11 cellular contexts compared by ENCODE assay signal in genomic region chr13:108212901-108213300, GRCh38. TPM values are rescaled to one million over a fixed set of nuclear protein-coding genes. Genes with fewer than 3 reads are reported as not detected.
DNase-seq lines count a peak whose midpoint lies in the region; ATAC-seq and TF ChIP-seq lines count a peak whose summit lies in the region.
"Had no signal": no experiment of that assay in that cellular context is flagged by ENCODE, and none has a peak within 500 bp of the region (broad histone marks: within the 10 kb centered on the region; RNA-seq: fewer than 3 reads in every experiment).

No MANE protein-coding gene starts in this region.

- no peaks in the 10 kb centered on the region for H3K27me3 ChIP-seq in DND-41 (ENCODE audit: insufficient read depth, low read length, poor library complexity)
- H3K27me3 ChIP-seq in smooth muscle cell (ENCODE audit: low read depth) = no peaks in the 10 kb centered on the region
- H3K27me3 ChIP-seq in brain microvascular endothelial cell (replicated peaks) = no peaks in the 10 kb centered on the region
- H3K27me3 ChIP-seq: uterus had no signal

- H4K20me1 ChIP-seq in DND-41 (ENCODE audit: insufficient read depth, low read length) (no peaks in the 10 kb centered on the region), smooth muscle cell (ENCODE audit: low read depth) (no peaks in the 10 kb centered on the region)

- H3K9ac ChIP-seq in DND-41 (ENCODE audit: low read depth, low read length) (peak overlapping the region; percentile 33), smooth muscle cell (ENCODE audit: low read depth) (no peak overlapping the region)

- H3K4me1 Mint-ChIP-seq in T-helper 2 cell treated with Interferon-gamma antibody and Interleukin-4, amounts not matched to agents 5 μg/mL and 100 μg/mL, for 36 hours (ENCODE audit: low read depth) = peaks cover 35% of the 10 kb centered on the region

- ATAC-seq in DND-41 (ENCODE audit: insufficient read depth, low read depth) (peak; percentile 27), GM19468 (IDR thresholded peaks at IDR 0.05; ENCODE audit: extremely low read depth, unreplicated experiment) (peak; percentile 41), HG03060 (IDR thresholded peaks at IDR 0.05; ENCODE audit: low read depth, unreplicated experiment) (peak; percentile 34)

- TF ChIP-seq CTCF in DND-41 (IDR thresholded peaks at IDR 0.05; ENCODE audit: borderline replicate concordance, extremely low read depth, low read length, poor library complexity, severe bottlenecking) = no peak
- TF ChIP-seq CTCF in smooth muscle cell (IDR thresholded peaks at IDR 0.05; ENCODE audit: borderline replicate concordance, insufficient read depth, poor library complexity, severe bottlenecking) = no peak
- TF ChIP-seq CTCF in brain microvascular endothelial cell (IDR thresholded peaks at IDR 0.05; ENCODE audit: low read depth, low read length, missing control alignments) = no peak

- peaks cover 49% of the 10 kb centered on the region for H3K4me1 ChIP-seq in DND-41 (ENCODE audit: insufficient read depth, low read length)
- H3K4me1 ChIP-seq in smooth muscle cell (ENCODE audit: low read depth) = peaks cover 23% of the 10 kb centered on the region

- in situ Hi-C loops in brain microvascular endothelial cell (cut with HindIII; ENCODE audit: low pct_ligation_motif_present, low sequenced_read_pairs) = no loop called here

- H3K27ac ChIP-seq in DND-41 (ENCODE audit: low read length) (peak overlapping the region; percentile 79), smooth muscle cell (ENCODE audit: low read depth) (no peak overlapping the region), brain microvascular endothelial cell (no peak overlapping the region)
- H3K27ac ChIP-seq: uterus had no signal

- DNase-seq in DND-41 (peak; percentile 47), smooth muscle cell (lab: John Stamatoyannopoulos, UW; ENCODE audit: unreplicated experiment) (no peak), brain microvascular endothelial cell (no peak), amniotic stem cell (lab: John Stamatoyannopoulos, UW) (no peak)
- DNase-seq in T-helper 2 cell treated with Interferon-gamma antibody and Interleukin-4, amounts not matched to agents 5 μg/mL and 100 μg/mL, for 36 hours (ENCODE audit: low spot score) = no peak
- DNase-seq in activated CD4-positive, CD25-positive, alpha-beta regulatory T cell treated with anti-CD3 and anti-CD28 coated beads, Interleukin-2, amount 50 U/mL, for 72 hours = no peak
- DNase-seq: activated effector memory CD4-positive, alpha-beta T cell treated with anti-CD3 and anti-CD28 coated beads, Interleukin-2, amount 50 U/mL, for 16 hours; uterus had no signal

- peaks cover 20% of the 10 kb centered on the region for H3K36me3 ChIP-seq in DND-41 (ENCODE audit: insufficient read depth, low read length)
- peaks cover 14% of the 10 kb centered on the region for H3K36me3 ChIP-seq in smooth muscle cell (ENCODE audit: low read depth)
- peaks cover 11% of the 10 kb centered on the region for H3K36me3 ChIP-seq in brain microvascular endothelial cell (replicated peaks)
- H3K36me3 ChIP-seq: uterus had no signal

- H3K4me3 ChIP-seq in DND-41 (ENCODE audit: low read depth in 1 of 2, low read length in 2 of 2) (peak overlapping the region in 1 of 2 experiments; percentile 13; a peak in 1 of 4 replicates), smooth muscle cell (no peak overlapping the region), brain microvascular endothelial cell (ENCODE audit: low read depth, low read length) (no peak overlapping the region)
- H3K4me3 ChIP-seq: uterus had no signal

- H3K79me2 ChIP-seq in DND-41 (ENCODE audit: insufficient read depth, low read length) (peaks cover 27% of the 10 kb centered on the region), smooth muscle cell (ENCODE audit: low read depth) (peaks cover 26% of the 10 kb centered on the region)

- H3K4me2 ChIP-seq in DND-41 (ENCODE audit: insufficient read depth, low read length) (peak overlapping the region; percentile 53), smooth muscle cell (no peak overlapping the region)

- H3K27me3 Mint-ChIP-seq in T-helper 2 cell treated with Interferon-gamma antibody and Interleukin-4, amounts not matched to agents 5 μg/mL and 100 μg/mL, for 36 hours (ENCODE audit: low read depth) = no peaks in the 10 kb centered on the region

- peaks cover 28% of the 10 kb centered on the region for H3K36me3 Mint-ChIP-seq in T-helper 2 cell treated with Interferon-gamma antibody and Interleukin-4, amounts not matched to agents 5 μg/mL and 100 μg/mL, for 36 hours (ENCODE audit: low read depth)

- peaks cover 7% of the 10 kb centered on the region for H3F3A ChIP-seq in smooth muscle cell (ENCODE audit: low read depth)

- peak overlapping the region; percentile 58 for H3K4me3 Mint-ChIP-seq in T-helper 2 cell treated with Interferon-gamma antibody and Interleukin-4, amounts not matched to agents 5 μg/mL and 100 μg/mL, for 36 hours

- H3K9me3 Mint-ChIP-seq in T-helper 2 cell treated with Interferon-gamma antibody and Interleukin-4, amounts not matched to agents 5 μg/mL and 100 μg/mL, for 36 hours = no peaks in the 10 kb centered on the region
- H3K9me3 Mint-ChIP-seq: nephron had no signal

- WGBS in smooth muscle cell (ENCODE audit: low lambda C conversion rate) = 86% methylated on average over 4 of the region's 4 CpGs

- H3K9me3 ChIP-seq in DND-41 (ENCODE audit: insufficient read depth, low read length, severe bottlenecking) (no peaks in the 10 kb centered on the region), smooth muscle cell (replicated peaks; ENCODE audit: low read depth) (no peaks in the 10 kb centered on the region)
- H3K9me3 ChIP-seq: uterus had no signal

- peak overlapping the region; percentile 72 for H3K27ac Mint-ChIP-seq in T-helper 2 cell treated with Interferon-gamma antibody and Interleukin-4, amounts not matched to agents 5 μg/mL and 100 μg/mL, for 36 hours
- H3K27ac Mint-ChIP-seq: nephron had no signal

- no peak overlapping the region for H2AFZ ChIP-seq in DND-41 (ENCODE audit: low read depth, low read length)
- no peak overlapping the region for H2AFZ ChIP-seq in smooth muscle cell (ENCODE audit: low read depth)

RNA-seq across cellular contexts. Expression of gene LIG4, which starts 2.4 kb away (rescaled TPM):
- total RNA-seq in smooth muscle cell = 11.5 and 16.9 TPM in 2 replicates
- polyA plus RNA-seq in smooth muscle cell = 3.2 and 5.3 TPM in 2 replicates

RNA-seq across cellular contexts. Expression of gene ABHD13, which starts 5.3 kb away (rescaled TPM):
- 14.1 and 15.6 TPM in 2 replicates for total RNA-seq in smooth muscle cell
- 6.6 and 7.9 TPM in 2 replicates for polyA plus RNA-seq in smooth muscle cell

RNA-seq across cellular contexts. Expression of gene TNFSF13B, which starts 56.6 kb away (rescaled TPM):
- total RNA-seq in smooth muscle cell = 1.1 and 1.8 TPM in 2 replicates
- polyA plus RNA-seq in smooth muscle cell = 0.58 and 2.0 TPM in 2 replicates
